Comparison of ENCODE assay signal across 8 cellular contexts in genomic region chr10:122126763-122127659, GRCh38.
A peak's percentile ranks its signal among the peaks of the same experiment; 100 is the strongest.
DNase-seq lines count a peak whose midpoint lies in the region; ATAC-seq lines count a peak whose summit lies in the region.

No MANE protein-coding gene starts in this region.

- H3K9me3 ChIP-seq in mucosa of stomach (ENCODE audit: control insufficient read depth, low read length): no peaks in the 10 kb centered on the region

- no peaks in the 10 kb centered on the region for H3K4me1 Mint-ChIP-seq in T-helper 2 cell treated with Interferon-gamma antibody and Interleukin-4, amounts not matched to agents 5 μg/mL and 100 μg/mL, for 36 hours (ENCODE audit: low read depth)
- H3K4me1 Mint-ChIP-seq in naive thymus-derived CD8-positive, alpha-beta T cell: no peaks in the 10 kb centered on the region

- ATAC-seq in GM19397 (IDR thresholded peaks at IDR 0.05; ENCODE audit: unreplicated experiment): no peak
- ATAC-seq in HG03565 (IDR thresholded peaks at IDR 0.05; ENCODE audit: unreplicated experiment): no peak
- ATAC-seq in naive thymus-derived CD8-positive, alpha-beta T cell: no peak

- no peaks in the 10 kb centered on the region for H3K36me3 ChIP-seq in mucosa of stomach (ENCODE audit: control insufficient read depth, insufficient read depth, low read length)

- DNase-seq in AG08396 (ENCODE audit: low spot score) (peak; percentile 89), NCI-H2029 (lab: John Stamatoyannopoulos, UW) (peak; percentile 39), epithelial cell of prostate (ENCODE audit: low read depth, low spot score) (no peak)
- no peak for DNase-seq in T-helper 2 cell treated with Interferon-gamma antibody and Interleukin-4, amounts not matched to agents 5 μg/mL and 100 μg/mL, for 36 hours (ENCODE audit: low spot score)
- DNase-seq in naive thymus-derived CD8-positive, alpha-beta T cell: no peak

- H3K9ac ChIP-seq in mucosa of stomach (ENCODE audit: low read length): peak overlapping the region; percentile 3

- POLR2A ChIA-PET in naive thymus-derived CD8-positive, alpha-beta T cell (lab: Charles Lee): no interaction called here

- no peak overlapping the region for H3K4me3 Mint-ChIP-seq in T-helper 2 cell treated with Interferon-gamma antibody and Interleukin-4, amounts not matched to agents 5 μg/mL and 100 μg/mL, for 36 hours
- H3K4me3 Mint-ChIP-seq in naive thymus-derived CD8-positive, alpha-beta T cell: no peak overlapping the region

- H3K36me3 Mint-ChIP-seq in T-helper 2 cell treated with Interferon-gamma antibody and Interleukin-4, amounts not matched to agents 5 μg/mL and 100 μg/mL, for 36 hours (ENCODE audit: low read depth): no peaks in the 10 kb centered on the region
- no peaks in the 10 kb centered on the region for H3K36me3 Mint-ChIP-seq in naive thymus-derived CD8-positive, alpha-beta T cell

- H3K4me3 ChIP-seq in mucosa of stomach (ENCODE audit: low read length): no peak overlapping the region

- H3K9me3 Mint-ChIP-seq in T-helper 2 cell treated with Interferon-gamma antibody and Interleukin-4, amounts not matched to agents 5 μg/mL and 100 μg/mL, for 36 hours: no peaks in the 10 kb centered on the region
- peaks cover 0 to 6% (median 0%) of the 10 kb centered on the region in 9 donors for H3K9me3 Mint-ChIP-seq in naive thymus-derived CD8-positive, alpha-beta T cell

- no peaks in the 10 kb centered on the region for H3K27me3 ChIP-seq in mucosa of stomach (ENCODE audit: control insufficient read depth, insufficient read depth, low read length)

- H3K4me1 ChIP-seq in mucosa of stomach (ENCODE audit: control insufficient read depth, insufficient read depth, low read length): peaks cover 22% of the 10 kb centered on the region

- H3K27ac ChIP-seq in epithelial cell of prostate: peak overlapping the region; percentile 46

- H3K27ac Mint-ChIP-seq in T-helper 2 cell treated with Interferon-gamma antibody and Interleukin-4, amounts not matched to agents 5 μg/mL and 100 μg/mL, for 36 hours: no peak overlapping the region
- H3K27ac Mint-ChIP-seq in naive thymus-derived CD8-positive, alpha-beta T cell: no peak overlapping the region

- H3K27me3 Mint-ChIP-seq in T-helper 2 cell treated with Interferon-gamma antibody and Interleukin-4, amounts not matched to agents 5 μg/mL and 100 μg/mL, for 36 hours (ENCODE audit: low read depth): no peaks in the 10 kb centered on the region
- peaks cover 5 to 31% (median 9%) of the 10 kb centered on the region in 5 donors for H3K27me3 Mint-ChIP-seq in naive thymus-derived CD8-positive, alpha-beta T cell

Comparison
In these comparisons a context has a peak if more than half of its experiments do, and no peak if none do; other contexts are left out.
1. DNase-seq: peak in AG08396 (single experiment) and NCI-H2029 (single experiment); none in epithelial cell of prostate (single experiment), T-helper 2 cell treated with Interferon-gamma antibody and Interleukin-4, amounts not matched to agents 5 μg/mL and 100 μg/mL, for 36 hours (single experiment) and naive thymus-derived CD8-positive, alpha-beta T cell (0 of 10).